ENCODE assay signal across 1 cellular context in the genomic region with DNA sequence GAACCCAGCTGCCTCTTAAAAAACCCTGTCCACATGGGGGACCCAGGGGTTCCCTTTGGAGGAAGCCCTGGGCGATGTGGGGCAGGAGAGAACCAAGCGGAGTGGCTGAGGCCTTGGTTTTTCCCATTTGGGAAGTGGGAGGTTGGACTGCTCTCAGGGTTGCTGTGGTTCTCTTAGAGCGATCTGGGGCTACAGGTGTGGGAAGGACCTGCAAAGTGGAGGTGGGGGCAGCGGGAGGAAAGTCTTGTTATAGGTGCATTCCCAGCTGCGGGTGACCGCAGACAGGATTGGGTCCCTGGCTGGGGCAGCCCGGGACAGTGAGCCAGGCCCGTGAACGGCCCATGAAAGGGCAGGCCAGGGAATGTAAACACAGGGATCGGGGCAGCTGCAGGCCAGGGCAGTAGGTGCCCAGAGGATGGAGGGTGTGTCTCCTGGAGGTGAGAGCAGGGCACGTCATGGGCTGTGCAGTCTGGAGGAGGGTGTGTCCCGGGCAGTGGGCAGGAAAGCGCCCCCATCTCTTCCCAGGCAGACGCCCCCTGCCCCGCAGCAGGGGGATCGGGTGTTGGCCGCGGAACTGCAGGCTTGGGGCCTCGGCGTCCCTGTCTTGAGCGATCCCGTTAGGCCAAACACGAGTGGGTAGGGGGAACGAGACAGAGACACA.
TF ChIP-seq lines count a peak whose summit lies in the region.

No MANE protein-coding gene starts in this region.

TF ChIP-seq in HepG2, 621 proteins besides CTCF, POLR2A, EP300 and RAD21 (continued from another document and continues in another):
- no peak for TF ChIP-seq ELK4 (CRISPR knock-in tag; IDR thresholded peaks at IDR 0.05; ENCODE audit: borderline replicate concordance)
- TF ChIP-seq CEBPG (CRISPR knock-in tag; IDR thresholded peaks at IDR 0.05) = no peak
- TF ChIP-seq ZMYM3 (CRISPR knock-in tag; IDR thresholded peaks at IDR 0.05) = peak; percentile 90
- TF ChIP-seq SIN3B (IDR thresholded peaks at IDR 0.05; ENCODE audit: low read length) = no peak
- no peak for TF ChIP-seq SP2 (CRISPR knock-in tag; IDR thresholded peaks at IDR 0.05)
- no peak for TF ChIP-seq ZC3H4 (CRISPR knock-in tag; IDR thresholded peaks at IDR 0.05; ENCODE audit: borderline replicate concordance)
- TF ChIP-seq, protein P1, sequence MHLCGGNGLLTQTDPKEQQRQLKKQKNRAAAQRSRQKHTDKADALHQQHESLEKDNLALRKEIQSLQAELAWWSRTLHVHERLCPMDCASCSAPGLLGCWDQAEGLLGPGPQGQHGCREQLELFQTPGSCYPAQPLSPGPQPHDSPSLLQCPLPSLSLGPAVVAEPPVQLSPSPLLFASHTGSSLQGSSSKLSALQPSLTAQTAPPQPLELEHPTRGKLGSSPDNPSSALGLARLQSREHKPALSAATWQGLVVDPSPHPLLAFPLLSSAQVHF (CRISPR knock-in tag; IDR thresholded peaks at IDR 0.05) = no peak
- TF ChIP-seq, protein P2, sequence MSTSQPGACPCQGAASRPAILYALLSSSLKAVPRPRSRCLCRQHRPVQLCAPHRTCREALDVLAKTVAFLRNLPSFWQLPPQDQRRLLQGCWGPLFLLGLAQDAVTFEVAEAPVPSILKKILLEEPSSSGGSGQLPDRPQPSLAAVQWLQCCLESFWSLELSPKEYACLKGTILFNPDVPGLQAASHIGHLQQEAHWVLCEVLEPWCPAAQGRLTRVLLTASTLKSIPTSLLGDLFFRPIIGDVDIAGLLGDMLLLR (CRISPR knock-in tag; IDR thresholded peaks at IDR 0.05) = no peak
- TF ChIP-seq, protein P3, sequence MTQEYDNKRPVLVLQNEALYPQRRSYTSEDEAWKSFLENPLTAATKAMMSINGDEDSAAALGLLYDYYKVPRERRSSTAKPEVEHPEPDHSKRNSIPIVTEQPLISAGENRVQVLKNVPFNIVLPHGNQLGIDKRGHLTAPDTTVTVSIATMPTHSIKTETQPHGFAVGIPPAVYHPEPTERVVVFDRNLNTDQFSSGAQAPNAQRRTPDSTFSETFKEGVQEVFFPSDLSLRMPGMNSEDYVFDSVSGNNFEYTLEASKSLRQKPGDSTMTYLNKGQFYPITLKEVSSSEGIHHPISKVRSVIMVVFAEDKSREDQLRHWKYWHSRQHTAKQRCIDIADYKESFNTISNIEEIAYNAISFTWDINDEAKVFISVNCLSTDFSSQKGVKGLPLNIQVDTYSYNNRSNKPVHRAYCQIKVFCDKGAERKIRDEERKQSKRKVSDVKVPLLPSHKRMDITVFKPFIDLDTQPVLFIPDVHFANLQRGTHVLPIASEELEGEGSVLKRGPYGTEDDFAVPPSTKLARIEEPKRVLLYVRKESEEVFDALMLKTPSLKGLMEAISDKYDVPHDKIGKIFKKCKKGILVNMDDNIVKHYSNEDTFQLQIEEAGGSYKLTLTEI (CRISPR knock-in tag; conservative IDR thresholded peaks at IDR 0.05) = no peak
- no peak for TF ChIP-seq SSRP1 (CRISPR knock-in tag; IDR thresholded peaks at IDR 0.05)
- TF ChIP-seq KDM1A (CRISPR knock-in tag; IDR thresholded peaks at IDR 0.05) = peak; percentile 73; the same call in 1 of the 2 replicates
- TF ChIP-seq ATAD3A (CRISPR knock-in tag; IDR thresholded peaks at IDR 0.05) = no peak
- 0 out of 2 replicates have a peak, but pooled peaks have one; percentile 36 for TF ChIP-seq RXRA (CRISPR knock-in tag; IDR thresholded peaks at IDR 0.05)
- no peak for TF ChIP-seq CEBPB (IDR thresholded peaks at IDR 0.05; ENCODE audit: borderline replicate concordance, low read depth, low read length)
- TF ChIP-seq ZNF747 (CRISPR knock-in tag; IDR thresholded peaks at IDR 0.05; ENCODE audit: borderline replicate concordance) = no peak
- no peak for TF ChIP-seq ZNF761 (CRISPR knock-in tag; conservative IDR thresholded peaks at IDR 0.05)
- no peak for TF ChIP-seq ZUFSP (CRISPR knock-in tag; IDR thresholded peaks at IDR 0.05; ENCODE audit: borderline replicate concordance)
- TF ChIP-seq POLR2G (IDR thresholded peaks at IDR 0.05; ENCODE audit: low read depth, low read length) = no peak
- TF ChIP-seq ZNF496 (CRISPR knock-in tag; IDR thresholded peaks at IDR 0.05; ENCODE audit: insufficient replicate concordance) = no peak
- no peak for TF ChIP-seq ZNF710 (CRISPR knock-in tag; IDR thresholded peaks at IDR 0.05; ENCODE audit: borderline replicate concordance)
- 0 out of 2 replicates have a peak, but pooled peaks have one; percentile 6 for TF ChIP-seq ZNF777 (CRISPR knock-in tag; IDR thresholded peaks at IDR 0.05)
- no peak for TF ChIP-seq PAWR (CRISPR knock-in tag; IDR thresholded peaks at IDR 0.05; ENCODE audit: borderline replicate concordance)
- TF ChIP-seq ZIK1 (CRISPR knock-in tag; IDR thresholded peaks at IDR 0.05; ENCODE audit: borderline replicate concordance, low read depth) = no peak
- TF ChIP-seq TAF1 (CRISPR knock-in tag; IDR thresholded peaks at IDR 0.05) = no peak
- TF ChIP-seq TEAD3 (CRISPR knock-in tag; optimal IDR thresholded peaks at IDR 0.05; ENCODE audit: borderline replicate concordance) = peak; percentile 45
- TF ChIP-seq SALL2 (CRISPR knock-in tag; IDR thresholded peaks at IDR 0.05) = no peak
- no peak for TF ChIP-seq LCORL (IDR thresholded peaks at IDR 0.05)
- 0 out of 2 replicates have a peak, but pooled peaks have one; percentile 47 for TF ChIP-seq LCORL (CRISPR knock-in tag; IDR thresholded peaks at IDR 0.05)
- TF ChIP-seq, protein P4, sequence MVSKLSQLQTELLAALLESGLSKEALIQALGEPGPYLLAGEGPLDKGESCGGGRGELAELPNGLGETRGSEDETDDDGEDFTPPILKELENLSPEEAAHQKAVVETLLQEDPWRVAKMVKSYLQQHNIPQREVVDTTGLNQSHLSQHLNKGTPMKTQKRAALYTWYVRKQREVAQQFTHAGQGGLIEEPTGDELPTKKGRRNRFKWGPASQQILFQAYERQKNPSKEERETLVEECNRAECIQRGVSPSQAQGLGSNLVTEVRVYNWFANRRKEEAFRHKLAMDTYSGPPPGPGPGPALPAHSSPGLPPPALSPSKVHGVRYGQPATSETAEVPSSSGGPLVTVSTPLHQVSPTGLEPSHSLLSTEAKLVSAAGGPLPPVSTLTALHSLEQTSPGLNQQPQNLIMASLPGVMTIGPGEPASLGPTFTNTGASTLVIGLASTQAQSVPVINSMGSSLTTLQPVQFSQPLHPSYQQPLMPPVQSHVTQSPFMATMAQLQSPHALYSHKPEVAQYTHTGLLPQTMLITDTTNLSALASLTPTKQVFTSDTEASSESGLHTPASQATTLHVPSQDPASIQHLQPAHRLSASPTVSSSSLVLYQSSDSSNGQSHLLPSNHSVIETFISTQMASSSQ (IDR thresholded peaks at IDR 0.05; ENCODE audit: low read depth) = no peak
- TF ChIP-seq, protein P4 (CRISPR knock-in tag; IDR thresholded peaks at IDR 0.05; ENCODE audit: borderline replicate concordance) = 0 out of 2 replicates have a peak, but pooled peaks have one; percentile 20
- TF ChIP-seq ZNF12 (CRISPR knock-in tag; IDR thresholded peaks at IDR 0.05) = 0 out of 2 replicates have a peak, but pooled peaks have one; percentile 11
- no peak for TF ChIP-seq CBX2 (IDR thresholded peaks at IDR 0.05; ENCODE audit: low read depth, low read length)
- TF ChIP-seq CBX2 (CRISPR knock-in tag; IDR thresholded peaks at IDR 0.05; ENCODE audit: low read depth) = no peak
- no peak for TF ChIP-seq HOXA3 (CRISPR knock-in tag; IDR thresholded peaks at IDR 0.05)
- TF ChIP-seq ZKSCAN1 (IDR thresholded peaks at IDR 0.05; ENCODE audit: low read length) = no peak
- no peak for TF ChIP-seq HDAC1 (CRISPR knock-in tag; IDR thresholded peaks at IDR 0.05)
- no peak for TF ChIP-seq ZNF136 (CRISPR knock-in tag; IDR thresholded peaks at IDR 0.05; ENCODE audit: low read depth)
- TF ChIP-seq ATM (IDR thresholded peaks at IDR 0.05; ENCODE audit: borderline replicate concordance) = no peak
- peak; percentile 71; the same call in 1 of the 2 replicates for TF ChIP-seq ADNP (CRISPR knock-in tag; IDR thresholded peaks at IDR 0.05)
- no peak for TF ChIP-seq ZNF782 (CRISPR knock-in tag; IDR thresholded peaks at IDR 0.05; ENCODE audit: borderline replicate concordance)
- no peak for TF ChIP-seq MIER3 (CRISPR knock-in tag; IDR thresholded peaks at IDR 0.05; ENCODE audit: borderline replicate concordance)
- no peak for TF ChIP-seq ETV6 (CRISPR knock-in tag; conservative IDR thresholded peaks at IDR 0.05)
- peak; percentile 100 for TF ChIP-seq ZNF121 (CRISPR knock-in tag; IDR thresholded peaks at IDR 0.05)
- no peak for TF ChIP-seq ZNF598 (CRISPR knock-in tag; IDR thresholded peaks at IDR 0.05; ENCODE audit: borderline replicate concordance)
- peak; percentile 46; the same call in 1 of the 2 replicates for TF ChIP-seq CBX5 (CRISPR knock-in tag; IDR thresholded peaks at IDR 0.05; ENCODE audit: borderline replicate concordance)
- peak; percentile 34; the same call in 1 of the 2 replicates for TF ChIP-seq NFKB2 (CRISPR knock-in tag; IDR thresholded peaks at IDR 0.05; ENCODE audit: borderline replicate concordance)
- TF ChIP-seq, protein P5, sequence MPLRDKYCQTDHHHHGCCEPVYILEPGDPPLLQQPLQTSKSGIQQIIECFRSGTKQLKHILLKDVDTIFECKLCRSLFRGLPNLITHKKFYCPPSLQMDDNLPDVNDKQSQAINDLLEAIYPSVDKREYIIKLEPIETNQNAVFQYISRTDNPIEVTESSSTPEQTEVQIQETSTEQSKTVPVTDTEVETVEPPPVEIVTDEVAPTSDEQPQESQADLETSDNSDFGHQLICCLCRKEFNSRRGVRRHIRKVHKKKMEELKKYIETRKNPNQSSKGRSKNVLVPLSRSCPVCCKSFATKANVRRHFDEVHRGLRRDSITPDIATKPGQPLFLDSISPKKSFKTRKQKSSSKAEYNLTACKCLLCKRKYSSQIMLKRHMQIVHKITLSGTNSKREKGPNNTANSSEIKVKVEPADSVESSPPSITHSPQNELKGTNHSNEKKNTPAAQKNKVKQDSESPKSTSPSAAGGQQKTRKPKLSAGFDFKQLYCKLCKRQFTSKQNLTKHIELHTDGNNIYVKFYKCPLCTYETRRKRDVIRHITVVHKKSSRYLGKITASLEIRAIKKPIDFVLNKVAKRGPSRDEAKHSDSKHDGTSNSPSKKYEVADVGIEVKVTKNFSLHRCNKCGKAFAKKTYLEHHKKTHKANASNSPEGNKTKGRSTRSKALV (CRISPR knock-in tag; IDR thresholded peaks at IDR 0.05) = no peak
- peak; percentile 29; the same call in 1 of the 2 replicates for TF ChIP-seq SAP130 (CRISPR knock-in tag; IDR thresholded peaks at IDR 0.05; ENCODE audit: low read depth)
- TF ChIP-seq FOXO1 (CRISPR knock-in tag; IDR thresholded peaks at IDR 0.05) = 0 out of 2 replicates have a peak, but pooled peaks have one; percentile 13
- peak; percentile 32; the same call in 1 of the 2 replicates for TF ChIP-seq ZFY (CRISPR knock-in tag; IDR thresholded peaks at IDR 0.05)
- no peak for TF ChIP-seq RBAK (CRISPR knock-in tag; IDR thresholded peaks at IDR 0.05)
- no peak for TF ChIP-seq ZFP62 (CRISPR knock-in tag; IDR thresholded peaks at IDR 0.05)
- no peak for TF ChIP-seq ZNF101 (CRISPR knock-in tag; IDR thresholded peaks at IDR 0.05; ENCODE audit: borderline replicate concordance, low read depth)
